Comparison of ENCODE assay signal across 8 cellular contexts in genomic region chr20:460707-461106, GRCh38. TPM values are rescaled to one million over a fixed set of nuclear protein-coding genes. Genes with fewer than 3 reads are reported as not detected.
A peak's percentile ranks its signal among the peaks of the same experiment; 100 is the strongest.
DNase-seq lines count a peak whose midpoint lies in the region; ATAC-seq lines count a peak whose summit lies in the region.

No MANE protein-coding gene starts in this region.

- H3K4me1 Mint-ChIP-seq in activated T-helper 1 cell treated with anti-CD3 and anti-CD28 coated beads, Interleukin-12 subunit alpha, Interleukin-12 subunit beta, Interleukin-2, Interleukin-4 antibody, amounts not matched to agents 30 ng/mL and 10 ng/mL and 1 ng/mL, durations not matched to agents 14 hours and 24 hours and 36 hours (ENCODE audit: low read depth) = peaks cover 47% of the 10 kb centered on the region

- peak; percentile 35 for DNase-seq in 8988T
- no peak for DNase-seq in activated T-helper 1 cell treated with anti-CD3 and anti-CD28 coated beads, Interleukin-12 subunit alpha, Interleukin-12 subunit beta, Interleukin-2, Interleukin-4 antibody, amounts not matched to agents 30 ng/mL and 10 ng/mL and 1 ng/mL, durations not matched to agents 14 hours and 24 hours and 36 hours (ENCODE audit: low spot score)
- peak; percentile 67 for DNase-seq in left lobe of liver (ENCODE audit: low spot score)
- no peak for DNase-seq in NCI-H2107 (lab: John Stamatoyannopoulos, UW)
- no peak for DNase-seq in A172 (ENCODE audit: low spot score)
- no peak for DNase-seq in middle frontal gyrus (ENCODE audit: extremely low spot score, low spot score)

- intact Hi-C loops in activated T-helper 1 cell treated with anti-CD3 and anti-CD28 coated beads, Interleukin-12 subunit alpha, Interleukin-12 subunit beta, Interleukin-2, Interleukin-4 antibody, amounts not matched to agents 30 ng/mL and 10 ng/mL and 1 ng/mL, durations not matched to agents 14 hours and 24 hours and 36 hours (cut with micrococcal nuclease) = loop anchor here (1.0 to 10.0 kb wide), 4 partner anchors 79 to 372 kb away; partner anchors contain the start of genes FAM110A, SRXN1 and ZCCHC3

- H3K9me3 Mint-ChIP-seq in activated T-helper 1 cell treated with anti-CD3 and anti-CD28 coated beads, Interleukin-12 subunit alpha, Interleukin-12 subunit beta, Interleukin-2, Interleukin-4 antibody, amounts not matched to agents 30 ng/mL and 10 ng/mL and 1 ng/mL, durations not matched to agents 14 hours and 24 hours and 36 hours = no peaks in the 10 kb centered on the region

- peak overlapping the region; percentile 98 for H3K4me3 Mint-ChIP-seq in activated T-helper 1 cell treated with anti-CD3 and anti-CD28 coated beads, Interleukin-12 subunit alpha, Interleukin-12 subunit beta, Interleukin-2, Interleukin-4 antibody, amounts not matched to agents 30 ng/mL and 10 ng/mL and 1 ng/mL, durations not matched to agents 14 hours and 24 hours and 36 hours

- H3K36me3 Mint-ChIP-seq in activated T-helper 1 cell treated with anti-CD3 and anti-CD28 coated beads, Interleukin-12 subunit alpha, Interleukin-12 subunit beta, Interleukin-2, Interleukin-4 antibody, amounts not matched to agents 30 ng/mL and 10 ng/mL and 1 ng/mL, durations not matched to agents 14 hours and 24 hours and 36 hours (ENCODE audit: low read depth) = peaks cover 17% of the 10 kb centered on the region

- peaks cover 2% of the 10 kb centered on the region for H3K27me3 Mint-ChIP-seq in activated T-helper 1 cell treated with anti-CD3 and anti-CD28 coated beads, Interleukin-12 subunit alpha, Interleukin-12 subunit beta, Interleukin-2, Interleukin-4 antibody, amounts not matched to agents 30 ng/mL and 10 ng/mL and 1 ng/mL, durations not matched to agents 14 hours and 24 hours and 36 hours (ENCODE audit: insufficient read depth)

- no peak overlapping the region for H3K27ac Mint-ChIP-seq in activated T-helper 1 cell treated with anti-CD3 and anti-CD28 coated beads, Interleukin-12 subunit alpha, Interleukin-12 subunit beta, Interleukin-2, Interleukin-4 antibody, amounts not matched to agents 30 ng/mL and 10 ng/mL and 1 ng/mL, durations not matched to agents 14 hours and 24 hours and 36 hours

- peak overlapping the region; percentile 81 for H3K4me3 ChIP-seq in GM08714 (ENCODE audit: low read length)

- ATAC-seq in left lobe of liver (peak; percentile 41), HG02798 (IDR thresholded peaks at IDR 0.05; ENCODE audit: poor library complexity, unreplicated experiment) (no peak)

RNA-seq across cellular contexts. Expression of gene TBC1D20, which starts 1.6 kb away (rescaled TPM):
- total RNA-seq in activated T-helper 1 cell treated with anti-CD3 and anti-CD28 coated beads, Interleukin-12 subunit alpha, Interleukin-12 subunit beta, Interleukin-2, Interleukin-4 antibody, amounts not matched to agents 30 ng/mL and 10 ng/mL and 1 ng/mL, durations not matched to agents 14 hours and 24 hours and 36 hours = 37.5 and 41.4 TPM in 2 replicates
- 12.6 TPM for total RNA-seq in left lobe of liver
- 29.6 and 29.7 TPM in 2 replicates for total RNA-seq in A172 (2014; rRNA removed; shearing (Covaris generic))

RNA-seq across cellular contexts. Expression of gene RBCK1, which starts 52.6 kb away (rescaled TPM):
- 130 and 132 TPM in 2 replicates for total RNA-seq in activated T-helper 1 cell treated with anti-CD3 and anti-CD28 coated beads, Interleukin-12 subunit alpha, Interleukin-12 subunit beta, Interleukin-2, Interleukin-4 antibody, amounts not matched to agents 30 ng/mL and 10 ng/mL and 1 ng/mL, durations not matched to agents 14 hours and 24 hours and 36 hours
- total RNA-seq in left lobe of liver = 73.9 TPM
- 101 and 129 TPM in 2 replicates for total RNA-seq in A172 (2014; rRNA removed; shearing (Covaris generic))

Comparison
In these comparisons a context has a peak if more than half of its experiments do, and no peak if none do; other contexts are left out.
1. DNase-seq: peak in 8988T (single experiment) and left lobe of liver (single experiment); none in activated T-helper 1 cell treated with anti-CD3 and anti-CD28 coated beads, Interleukin-12 subunit alpha, Interleukin-12 subunit beta, Interleukin-2, Interleukin-4 antibody, amounts not matched to agents 30 ng/mL and 10 ng/mL and 1 ng/mL, durations not matched to agents 14 hours and 24 hours and 36 hours (single experiment), NCI-H2107 (single experiment), A172 (single experiment) and middle frontal gyrus (single experiment).